In genomic region chr11:92893276-92893675, GRCh38 we compare ENCODE assay signal across 16 cellular contexts.
DNase-seq lines count a peak whose midpoint lies in the region; ATAC-seq and TF ChIP-seq lines count a peak whose summit lies in the region.
"Had no signal": no experiment of that assay in that cellular context is flagged by ENCODE, and none has a peak within 500 bp of the region (broad histone marks: within the 10 kb centered on the region; RNA-seq: fewer than 3 reads in every experiment).

No MANE protein-coding gene starts in this region.

- ATAC-seq in HG03521 (IDR thresholded peaks at IDR 0.05; ENCODE audit: unreplicated experiment) (no peak), GM18517 (IDR thresholded peaks at IDR 0.05; ENCODE audit: unreplicated experiment) (no peak)

- DNase-seq in NCI-H748 (lab: John Stamatoyannopoulos, UW; ENCODE audit: unreplicated experiment) (peak; percentile 21), NCI-H748 treated with DMSO at 0.1 percent for 48 hours (lab: John Stamatoyannopoulos, UW) (no peak), RPMI7951 (ENCODE audit: low read depth) (peak; percentile 28), chondrocyte (ENCODE audit: low spot score) (no peak), type B pancreatic cell (ENCODE audit: extremely low spot score, unreplicated experiment) (no peak), Kasumi-1 (lab: John Stamatoyannopoulos, UW) (no peak)
- DNase-seq: CD4-positive, CD25-positive, alpha-beta regulatory T cell; GOT3; NCI-H1092 treated with DMSO at 0.1 percent for 48 hours; NCI-H2107; NCI-H345; NCI-H526 treated with DMSO at 0.1 percent for 48 hours; Peyer's patch; SHP77 had no signal

- no peak overlapping the region for H3K4me3 Mint-ChIP-seq in chondrocyte (ENCODE audit: unreplicated experiment)
- H3K4me3 Mint-ChIP-seq in type B pancreatic cell = no peak overlapping the region
- H3K4me3 Mint-ChIP-seq: CD4-positive, CD25-positive, alpha-beta regulatory T cell had no signal

- H3K9me3 Mint-ChIP-seq in chondrocyte (ENCODE audit: low read depth) = no peaks in the 10 kb centered on the region
- no peaks in the 10 kb centered on the region for H3K9me3 Mint-ChIP-seq in type B pancreatic cell

- H3K27me3 Mint-ChIP-seq in chondrocyte (ENCODE audit: low read depth) = no peaks in the 10 kb centered on the region
- H3K27me3 Mint-ChIP-seq in type B pancreatic cell = peaks cover 7% of the 10 kb centered on the region

- H3K36me3 Mint-ChIP-seq in chondrocyte (ENCODE audit: low read depth) (peaks cover 2% of the 10 kb centered on the region), type B pancreatic cell (peaks cover 19% of the 10 kb centered on the region)
- H3K36me3 Mint-ChIP-seq: CD4-positive, CD25-positive, alpha-beta regulatory T cell had no signal

- peaks cover 22% of the 10 kb centered on the region for H3K4me1 Mint-ChIP-seq in chondrocyte (ENCODE audit: low read depth)
- H3K4me1 Mint-ChIP-seq in type B pancreatic cell (ENCODE audit: unreplicated experiment) = peaks cover 18% of the 10 kb centered on the region
- H3K4me1 Mint-ChIP-seq: CD4-positive, CD25-positive, alpha-beta regulatory T cell had no signal

- TF ChIP-seq CTCF in chondrocyte (IDR thresholded peaks at IDR 0.05) (no peak), type B pancreatic cell (conservative IDR thresholded peaks at IDR 0.05) (no peak)

- H3K27ac Mint-ChIP-seq in chondrocyte (ENCODE audit: unreplicated experiment) (peak overlapping the region; percentile 76), type B pancreatic cell (peak overlapping the region; percentile 18)
- H3K27ac Mint-ChIP-seq: CD4-positive, CD25-positive, alpha-beta regulatory T cell had no signal

Comparison
In these comparisons a context has a peak if more than half of its experiments do, and no peak if none do; other contexts are left out.
1. DNase-seq: peak in NCI-H748 (single experiment) and RPMI7951 (single experiment); none in NCI-H748 treated with DMSO at 0.1 percent for 48 hours (single experiment), chondrocyte (single experiment), type B pancreatic cell (single experiment) and Kasumi-1 (0 of 2).